Comparison of ENCODE assay signal across 1 cellular context in the genomic region with DNA sequence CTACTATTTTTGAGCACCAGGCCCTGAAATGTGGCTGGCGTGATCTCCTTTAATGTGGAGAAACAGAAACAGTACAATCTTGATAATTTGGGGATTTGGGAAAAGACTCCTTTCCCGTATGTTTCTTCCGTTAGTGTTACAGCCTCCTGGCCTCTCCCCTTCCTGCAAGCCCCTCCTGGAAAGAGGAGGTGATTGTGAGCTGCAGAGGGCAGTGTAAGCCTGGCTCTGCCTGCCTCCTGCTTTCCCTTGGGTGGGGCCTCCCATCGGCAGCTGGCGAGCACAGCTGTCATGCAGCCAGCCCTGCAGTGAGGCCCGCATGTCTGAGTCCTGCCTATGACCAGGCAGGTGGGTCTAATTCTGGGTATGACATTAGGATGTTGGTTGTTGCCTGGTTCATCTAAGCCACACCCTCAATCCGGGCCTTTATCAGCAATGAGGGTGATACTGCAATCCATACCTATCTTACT.
A peak's percentile ranks its signal among the peaks of the same experiment; 100 is the strongest.
TF ChIP-seq lines count a peak whose summit lies in the region.

No MANE protein-coding gene starts in this region.

TF ChIP-seq in K562, 482 proteins besides CTCF, POLR2A, EP300 and RAD21 (continued from another document and continues in another):
- peak in 1 of 2 experiments; percentile 67; a peak in 1 of 4 replicates for TF ChIP-seq MLLT1 (IDR thresholded peaks at IDR 0.05)
- TF ChIP-seq, protein P1, sequence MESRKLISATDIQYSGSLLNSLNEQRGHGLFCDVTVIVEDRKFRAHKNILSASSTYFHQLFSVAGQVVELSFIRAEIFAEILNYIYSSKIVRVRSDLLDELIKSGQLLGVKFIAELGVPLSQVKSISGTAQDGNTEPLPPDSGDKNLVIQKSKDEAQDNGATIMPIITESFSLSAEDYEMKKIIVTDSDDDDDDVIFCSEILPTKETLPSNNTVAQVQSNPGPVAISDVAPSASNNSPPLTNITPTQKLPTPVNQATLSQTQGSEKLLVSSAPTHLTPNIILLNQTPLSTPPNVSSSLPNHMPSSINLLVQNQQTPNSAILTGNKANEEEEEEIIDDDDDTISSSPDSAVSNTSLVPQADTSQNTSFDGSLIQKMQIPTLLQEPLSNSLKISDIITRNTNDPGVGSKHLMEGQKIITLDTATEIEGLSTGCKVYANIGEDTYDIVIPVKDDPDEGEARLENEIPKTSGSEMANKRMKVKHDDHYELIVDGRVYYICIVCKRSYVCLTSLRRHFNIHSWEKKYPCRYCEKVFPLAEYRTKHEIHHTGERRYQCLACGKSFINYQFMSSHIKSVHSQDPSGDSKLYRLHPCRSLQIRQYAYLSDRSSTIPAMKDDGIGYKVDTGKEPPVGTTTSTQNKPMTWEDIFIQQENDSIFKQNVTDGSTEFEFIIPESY (CRISPR knock-in tag; IDR thresholded peaks at IDR 0.05) = no peak
- peak; percentile 95 for TF ChIP-seq SMC3 (conservative IDR thresholded peaks at IDR 0.05; ENCODE audit: insufficient read depth, low read depth, low read length)
- TF ChIP-seq CREB3L1 (IDR thresholded peaks at IDR 0.05; ENCODE audit: borderline replicate concordance, low read depth) = no peak
- TF ChIP-seq ARHGAP35 (IDR thresholded peaks at IDR 0.05; ENCODE audit: partially characterized antibody) = no peak
- TF ChIP-seq CSDE1 (IDR thresholded peaks at IDR 0.05) = no peak
- TF ChIP-seq ZBTB7A (IDR thresholded peaks at IDR 0.05; ENCODE audit: borderline replicate concordance, control insufficient read depth, low read depth, low read length) = peak; percentile 72; the same call in 1 of the 2 replicates
- no peak for TF ChIP-seq CLOCK (CRISPR knock-in tag; IDR thresholded peaks at IDR 0.05; ENCODE audit: borderline replicate concordance)
- TF ChIP-seq HNRNPL (IDR thresholded peaks at IDR 0.05; ENCODE audit: low read depth, low read length) = no peak
- no peak; the same call in 1 of the 2 replicates for TF ChIP-seq HDGF (IDR thresholded peaks at IDR 0.05)
- TF ChIP-seq HDAC2 (IDR thresholded peaks at IDR 0.05) = no peak
- TF ChIP-seq POLR2AphosphoS2 (IDR thresholded peaks at IDR 0.05; ENCODE audit: low read length) = no peak
- TF ChIP-seq HMG20A (CRISPR knock-in tag; conservative IDR thresholded peaks at IDR 0.05) = no peak
- TF ChIP-seq, protein P2, sequence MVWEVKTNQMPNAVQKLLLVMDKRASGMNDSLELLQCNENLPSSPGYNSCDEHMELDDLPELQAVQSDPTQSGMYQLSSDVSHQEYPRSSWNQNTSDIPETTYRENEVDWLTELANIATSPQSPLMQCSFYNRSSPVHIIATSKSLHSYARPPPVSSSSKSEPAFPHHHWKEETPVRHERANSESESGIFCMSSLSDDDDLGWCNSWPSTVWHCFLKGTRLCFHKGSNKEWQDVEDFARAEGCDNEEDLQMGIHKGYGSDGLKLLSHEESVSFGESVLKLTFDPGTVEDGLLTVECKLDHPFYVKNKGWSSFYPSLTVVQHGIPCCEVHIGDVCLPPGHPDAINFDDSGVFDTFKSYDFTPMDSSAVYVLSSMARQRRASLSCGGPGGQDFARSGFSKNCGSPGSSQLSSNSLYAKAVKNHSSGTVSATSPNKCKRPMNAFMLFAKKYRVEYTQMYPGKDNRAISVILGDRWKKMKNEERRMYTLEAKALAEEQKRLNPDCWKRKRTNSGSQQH (CRISPR knock-in tag; IDR thresholded peaks at IDR 0.05) = no peak
- no peak for TF ChIP-seq ZNF217 (CRISPR knock-in tag; IDR thresholded peaks at IDR 0.05)
- no peak for TF ChIP-seq SP2 (IDR thresholded peaks at IDR 0.05; ENCODE audit: extremely low read depth, low read depth, low read length, poor library complexity, severe bottlenecking)
- TF ChIP-seq E2F6 (IDR thresholded peaks at IDR 0.05; ENCODE audit: borderline replicate concordance in 1 of 2, extremely low read depth in 1 of 2, insufficient read depth in 1 of 2, insufficient read length in 1 of 2, low read depth in 1 of 2, low read length in 1 of 2, poor library complexity in 1 of 2, severe bottlenecking in 1 of 2) = no peak
- TF ChIP-seq ZNF76 (CRISPR knock-in tag; IDR thresholded peaks at IDR 0.05; ENCODE audit: borderline replicate concordance) = no peak
- no peak for TF ChIP-seq BACH1 (tag; IDR thresholded peaks at IDR 0.05)
- TF ChIP-seq HNRNPK (IDR thresholded peaks at IDR 0.05; ENCODE audit: low read depth, low read length, poor library complexity, severe bottlenecking) = no peak
- TF ChIP-seq MEIS2 (IDR thresholded peaks at IDR 0.05; ENCODE audit: partially characterized antibody) = peak; percentile 34
- no peak for TF ChIP-seq HNRNPH1 (optimal IDR thresholded peaks at IDR 0.05; ENCODE audit: low read depth, low read length)
- no peak for TF ChIP-seq CGGBP1 (CRISPR knock-in tag; IDR thresholded peaks at IDR 0.05)
- TF ChIP-seq ZHX1 (conservative IDR thresholded peaks at IDR 0.05; ENCODE audit: low read length) = 0 out of 2 replicates have a peak, but pooled peaks have one; percentile 67
- no peak for TF ChIP-seq RFX7 (CRISPR knock-in tag; IDR thresholded peaks at IDR 0.05)
- TF ChIP-seq, protein P3, sequence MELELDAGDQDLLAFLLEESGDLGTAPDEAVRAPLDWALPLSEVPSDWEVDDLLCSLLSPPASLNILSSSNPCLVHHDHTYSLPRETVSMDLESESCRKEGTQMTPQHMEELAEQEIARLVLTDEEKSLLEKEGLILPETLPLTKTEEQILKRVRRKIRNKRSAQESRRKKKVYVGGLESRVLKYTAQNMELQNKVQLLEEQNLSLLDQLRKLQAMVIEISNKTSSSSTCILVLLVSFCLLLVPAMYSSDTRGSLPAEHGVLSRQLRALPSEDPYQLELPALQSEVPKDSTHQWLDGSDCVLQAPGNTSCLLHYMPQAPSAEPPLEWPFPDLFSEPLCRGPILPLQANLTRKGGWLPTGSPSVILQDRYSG (tag; conservative IDR thresholded peaks at IDR 0.05; ENCODE audit: low read depth) = no peak
- TF ChIP-seq TCFL5 (CRISPR knock-in tag; conservative IDR thresholded peaks at IDR 0.05) = no peak
- TF ChIP-seq HNRNPLL (IDR thresholded peaks at IDR 0.05; ENCODE audit: low read depth, low read length, poor library complexity, severe bottlenecking) = no peak
- TF ChIP-seq CCAR2 (IDR thresholded peaks at IDR 0.05; ENCODE audit: low read depth, low read length) = no peak
- TF ChIP-seq FOXO4 (CRISPR knock-in tag; IDR thresholded peaks at IDR 0.05) = no peak
- TF ChIP-seq FOXJ3 (CRISPR knock-in tag; IDR thresholded peaks at IDR 0.05) = no peak
- TF ChIP-seq DACH1 (IDR thresholded peaks at IDR 0.05; ENCODE audit: partially characterized antibody) = peak; percentile 87
- TF ChIP-seq JUND (IDR thresholded peaks at IDR 0.05; ENCODE audit: borderline replicate concordance, low read depth, low read length) = peak; percentile 86
- peak; percentile 87; the same call in 2 of the 3 replicates for TF ChIP-seq JUND (tag; IDR thresholded peaks at IDR 0.05; ENCODE audit: borderline replicate concordance, low read depth, low read length)
- no peak for TF ChIP-seq SMAD3 (CRISPR knock-in tag; conservative IDR thresholded peaks at IDR 0.05)
- no peak for TF ChIP-seq POLR3A (IDR thresholded peaks at IDR 0.05; ENCODE audit: borderline replicate concordance, extremely low read depth, insufficient read depth, insufficient read length)
- TF ChIP-seq TRIM24 (IDR thresholded peaks at IDR 0.05) = no peak
- no peak for TF ChIP-seq POU5F1 (IDR thresholded peaks at IDR 0.05; ENCODE audit: borderline replicate concordance, low read depth, low read length, partially characterized antibody)
- TF ChIP-seq ETS2 (tag; IDR thresholded peaks at IDR 0.05; ENCODE audit: borderline replicate concordance, poor library complexity, severe bottlenecking) = no peak
- no peak for TF ChIP-seq ZBTB17 (CRISPR knock-in tag; IDR thresholded peaks at IDR 0.05)
- TF ChIP-seq HDAC6 (IDR thresholded peaks at IDR 0.05; ENCODE audit: low read depth, low read length) = no peak
- no peak for TF ChIP-seq GTF2A2 (tag; IDR thresholded peaks at IDR 0.05)
- no peak for TF ChIP-seq HDAC8 (tag; IDR thresholded peaks at IDR 0.05)
- no peak for TF ChIP-seq EWSR1 (IDR thresholded peaks at IDR 0.05; ENCODE audit: borderline replicate concordance, low read depth, partially characterized antibody)
- TF ChIP-seq ZBTB1 (CRISPR knock-in tag; IDR thresholded peaks at IDR 0.05; ENCODE audit: borderline replicate concordance, low read depth) = no peak
- no peak for TF ChIP-seq ZC3H4 (CRISPR knock-in tag; IDR thresholded peaks at IDR 0.05; ENCODE audit: borderline replicate concordance)
- TF ChIP-seq ZNF197 (CRISPR knock-in tag; IDR thresholded peaks at IDR 0.05; ENCODE audit: low read depth) = no peak
- peak; percentile 24 for TF ChIP-seq CXXC5 (CRISPR knock-in tag; IDR thresholded peaks at IDR 0.05)
- TF ChIP-seq ZC3H8 (IDR thresholded peaks at IDR 0.05) = no peak
- no peak for TF ChIP-seq SNIP1 (IDR thresholded peaks at IDR 0.05; ENCODE audit: low read depth)
- no peak for TF ChIP-seq RHOXF2B (CRISPR knock-in tag; conservative IDR thresholded peaks at IDR 0.05)
- peak; percentile 44 for TF ChIP-seq NEUROD1 (IDR thresholded peaks at IDR 0.05; ENCODE audit: borderline replicate concordance, low read depth, low read length, partially characterized antibody)
- no peak for TF ChIP-seq ZSCAN29 (IDR thresholded peaks at IDR 0.05)
